In the genomic region with DNA sequence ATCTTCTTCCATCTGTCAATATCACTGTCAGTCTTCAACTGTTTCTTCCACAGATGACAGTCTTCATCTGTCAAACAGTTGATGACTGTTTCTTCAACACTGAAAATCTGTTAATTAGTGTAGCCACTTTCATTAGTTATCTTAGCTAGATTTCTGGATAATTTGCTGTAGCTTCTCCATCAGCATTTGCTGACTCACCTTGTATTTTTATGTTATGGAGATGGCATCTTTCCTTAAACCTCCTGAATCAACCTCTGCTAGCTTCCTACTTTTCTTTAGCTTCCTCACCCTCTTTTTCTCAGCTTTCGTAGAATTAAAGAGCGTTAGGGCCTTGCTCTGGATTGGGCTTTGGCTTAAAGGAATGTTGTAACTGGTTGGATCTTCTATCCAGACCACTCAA, we compare ENCODE assay signal across 27 cellular contexts. TPM values are rescaled to one million over a fixed set of nuclear protein-coding genes. Genes with fewer than 3 reads are reported as not detected.
DNase-seq lines count a peak whose midpoint lies in the region; ATAC-seq and TF ChIP-seq lines count a peak whose summit lies in the region.
"Had no signal": no experiment of that assay in that cellular context is flagged by ENCODE, and none has a peak within 500 bp of the region (broad histone marks: within the 10 kb centered on the region; RNA-seq: fewer than 3 reads in every experiment).

No MANE protein-coding gene starts in this region.

- no peak overlapping the region for H3K4ac ChIP-seq in mesenchymal stem cell (ENCODE audit: low read depth in 1 of 2, low read length in 2 of 2)

- H4K91ac ChIP-seq in mesenchymal stem cell (ENCODE audit: low read length) = no peak overlapping the region

- peak overlapping the region; percentile 97 for H3K27ac Mint-ChIP-seq in activated T-cell treated with anti-CD3 and anti-CD28 coated beads, Interleukin-2, amount 50 U/mL, for 24 hours
- H3K27ac Mint-ChIP-seq in activated T-helper 1 cell treated with anti-CD3 and anti-CD28 coated beads, Interleukin-12 subunit alpha, Interleukin-12 subunit beta, Interleukin-2, Interleukin-4 antibody, amounts not matched to agents 30 ng/mL and 10 ng/mL and 1 ng/mL, durations not matched to agents 14 hours and 24 hours and 36 hours = peak overlapping the region; percentile 29
- H3K27ac Mint-ChIP-seq: immature natural killer cell had no signal

- ATAC-seq in HG03139 (IDR thresholded peaks at IDR 0.05; ENCODE audit: unreplicated experiment) (no peak), HG02970 (IDR thresholded peaks at IDR 0.05; ENCODE audit: low FRiP score, unreplicated experiment) (no peak)
- ATAC-seq: effector memory CD8-positive, alpha-beta T cell; esophagus mucosa; HepG2 had no signal

- H3K36me3 Mint-ChIP-seq in activated T-cell treated with anti-CD3 and anti-CD28 coated beads, Interleukin-2, amount 50 U/mL, for 24 hours (ENCODE audit: low read depth) = peaks cover 56% of the 10 kb centered on the region
- H3K36me3 Mint-ChIP-seq in activated T-helper 1 cell treated with anti-CD3 and anti-CD28 coated beads, Interleukin-12 subunit alpha, Interleukin-12 subunit beta, Interleukin-2, Interleukin-4 antibody, amounts not matched to agents 30 ng/mL and 10 ng/mL and 1 ng/mL, durations not matched to agents 14 hours and 24 hours and 36 hours (ENCODE audit: low read depth) = peaks cover 14% of the 10 kb centered on the region

- no peak overlapping the region for H2BK120ac ChIP-seq in mesenchymal stem cell (ENCODE audit: low read depth, low read length)

- no peak for TF ChIP-seq CTCF in tibial artery (IDR thresholded peaks at IDR 0.05)

- H3K27me3 Mint-ChIP-seq in activated T-cell treated with anti-CD3 and anti-CD28 coated beads, Interleukin-2, amount 50 U/mL, for 24 hours = no peaks in the 10 kb centered on the region
- no peaks in the 10 kb centered on the region for H3K27me3 Mint-ChIP-seq in activated T-helper 1 cell treated with anti-CD3 and anti-CD28 coated beads, Interleukin-12 subunit alpha, Interleukin-12 subunit beta, Interleukin-2, Interleukin-4 antibody, amounts not matched to agents 30 ng/mL and 10 ng/mL and 1 ng/mL, durations not matched to agents 14 hours and 24 hours and 36 hours (ENCODE audit: insufficient read depth)
- H3K27me3 Mint-ChIP-seq: effector memory CD8-positive, alpha-beta T cell; naive B cell had no signal

- DNase-seq in activated T-cell treated with anti-CD3 and anti-CD28 coated beads, Interleukin-2, amount 50 U/mL, for 24 hours = no peak
- DNase-seq in activated T-cell treated with anti-CD3 and anti-CD28 coated beads for 4 hours (no peak), mesenchymal stem cell (no peak), tibial artery (no peak)
- no peak for DNase-seq in activated T-helper 1 cell treated with anti-CD3 and anti-CD28 coated beads, Interleukin-12 subunit alpha, Interleukin-12 subunit beta, Interleukin-2, Interleukin-4 antibody, amounts not matched to agents 30 ng/mL and 10 ng/mL and 1 ng/mL, durations not matched to agents 14 hours and 24 hours and 36 hours (ENCODE audit: low spot score)
- DNase-seq: ACHN; activated CD4-positive, alpha-beta T cell treated with anti-CD3 and anti-CD28 coated beads, Interleukin-2, amount 50 U/mL, for 1 hour; amygdala; Caco-2; colonic mucosa; effector memory CD8-positive, alpha-beta T cell; immature natural killer cell; naive B cell; NCI-H1092; NCI-H187 treated with DMSO at 0.1 percent for 48 hours; NCI-H524 treated with DMSO at 0.1 percent for 48 hours; retina had no signal

- H3K79me1 ChIP-seq in mesenchymal stem cell (replicated peaks; ENCODE audit: low read length, poor library complexity, severe bottlenecking) = peaks cover 18% of the 10 kb centered on the region

- no peaks in the 10 kb centered on the region for H3K9me3 Mint-ChIP-seq in activated T-cell treated with anti-CD3 and anti-CD28 coated beads, Interleukin-2, amount 50 U/mL, for 24 hours
- no peaks in the 10 kb centered on the region for H3K9me3 Mint-ChIP-seq in activated T-helper 1 cell treated with anti-CD3 and anti-CD28 coated beads, Interleukin-12 subunit alpha, Interleukin-12 subunit beta, Interleukin-2, Interleukin-4 antibody, amounts not matched to agents 30 ng/mL and 10 ng/mL and 1 ng/mL, durations not matched to agents 14 hours and 24 hours and 36 hours
- H3K9me3 Mint-ChIP-seq: effector memory CD8-positive, alpha-beta T cell; immature natural killer cell; naive B cell had no signal

- peak overlapping the region; percentile 42 for H3K4me3 Mint-ChIP-seq in activated T-cell treated with anti-CD3 and anti-CD28 coated beads, Interleukin-2, amount 50 U/mL, for 24 hours
- H3K4me3 Mint-ChIP-seq in activated T-helper 1 cell treated with anti-CD3 and anti-CD28 coated beads, Interleukin-12 subunit alpha, Interleukin-12 subunit beta, Interleukin-2, Interleukin-4 antibody, amounts not matched to agents 30 ng/mL and 10 ng/mL and 1 ng/mL, durations not matched to agents 14 hours and 24 hours and 36 hours = peak overlapping the region; percentile 8
- H3K4me3 Mint-ChIP-seq: effector memory CD8-positive, alpha-beta T cell; immature natural killer cell; naive B cell had no signal

- H3K9ac ChIP-seq in HUES48 (ENCODE audit: low read depth, low read length) (no peak overlapping the region), mesenchymal stem cell (ENCODE audit: low read length) (peak overlapping the region; percentile 17)

- H3K4me3 ChIP-seq in HUES48 (ENCODE audit: low read depth, low read length) = no peak overlapping the region
- no peak overlapping the region for H3K4me3 ChIP-seq in mesenchymal stem cell (ENCODE audit: insufficient read depth in 1 of 2, low read depth in 1 of 2, low read length in 2 of 2)
- H3K4me3 ChIP-seq in tibial artery = no peak overlapping the region
- H3K4me3 ChIP-seq: breast epithelium, colonic mucosa, SJSA1, suprapubic skin had no signal

- H3K27me3 ChIP-seq in HUES48 (ENCODE audit: control insufficient read depth, insufficient read depth, low read length) (no peaks in the 10 kb centered on the region), mesenchymal stem cell (ENCODE audit: control insufficient read depth in 1 of 2, insufficient read depth in 1 of 2, low read length in 2 of 2) (no peaks in the 10 kb centered on the region), tibial artery (no peaks in the 10 kb centered on the region)
- H3K27me3 ChIP-seq: breast epithelium, colonic mucosa, foreskin keratinocyte, SJSA1, suprapubic skin had no signal

- H3K27ac ChIP-seq in HUES48 (ENCODE audit: low read depth, low read length) (peak overlapping the region; percentile 7), mesenchymal stem cell (ENCODE audit: low read length, poor library complexity, severe bottlenecking) (no peak overlapping the region), tibial artery (no peak overlapping the region)
- H3K27ac ChIP-seq: breast epithelium, colonic mucosa, foreskin keratinocyte, HL-60, SJSA1, suprapubic skin had no signal

- H2BK12ac ChIP-seq in mesenchymal stem cell (ENCODE audit: low read length in 2 of 2) = no peak overlapping the region

- no peak overlapping the region for H3K14ac ChIP-seq in mesenchymal stem cell (ENCODE audit: low read length in 2 of 2)

- no peak overlapping the region for H4K8ac ChIP-seq in mesenchymal stem cell (ENCODE audit: low read length)

- H3K36me3 ChIP-seq in HUES48 (ENCODE audit: control insufficient read depth, insufficient read depth, low read length) (peaks cover 19% of the 10 kb centered on the region), mesenchymal stem cell (ENCODE audit: control insufficient read depth in 1 of 2, insufficient read depth in 2 of 2, low read depth in 1 of 2, low read length in 2 of 2) (peaks cover 0 to 96% of the 10 kb centered on the region in 2 experiments), tibial artery (peaks cover 20 to 48% (median 36%) of the 10 kb centered on the region in 3 donors)
- H3K36me3 ChIP-seq: breast epithelium, colonic mucosa had no signal

- H3K18ac ChIP-seq in mesenchymal stem cell (ENCODE audit: low read depth in 1 of 2, low read length in 2 of 2) = no peak overlapping the region

- H2AK5ac ChIP-seq in mesenchymal stem cell (ENCODE audit: low read length, severe bottlenecking) = no peak overlapping the region

- intact Hi-C loops in activated T-helper 1 cell treated with anti-CD3 and anti-CD28 coated beads, Interleukin-12 subunit alpha, Interleukin-12 subunit beta, Interleukin-2, Interleukin-4 antibody, amounts not matched to agents 30 ng/mL and 10 ng/mL and 1 ng/mL, durations not matched to agents 14 hours and 24 hours and 36 hours (cut with micrococcal nuclease) = loop anchor here (1.0 to 2.0 kb wide), 6 partner anchors 25 to 217 kb away; partner anchors contain the start of gene USP53
- intact Hi-C loops in tibial artery (cut with DNase I; ENCODE audit: low total_unique reads) = no loop called here

- no peak overlapping the region for H2AFZ ChIP-seq in mesenchymal stem cell (ENCODE audit: low read depth, low read length)

- no peak overlapping the region for H2BK5ac ChIP-seq in mesenchymal stem cell (ENCODE audit: low read depth, low read length, poor library complexity, severe bottlenecking)

- no peak overlapping the region for H2BK15ac ChIP-seq in mesenchymal stem cell (ENCODE audit: low read depth, poor library complexity, severe bottlenecking)

- H3K9me3 ChIP-seq in HUES48 (ENCODE audit: control insufficient read depth, insufficient read depth, low read length) (no peaks in the 10 kb centered on the region), mesenchymal stem cell (ENCODE audit: control insufficient read depth, low read length) (no peaks in the 10 kb centered on the region), tibial artery (no peaks in the 10 kb centered on the region)
- H3K9me3 ChIP-seq: breast epithelium, Caco-2, colonic mucosa, SJSA1, suprapubic skin had no signal

- H3K4me1 Mint-ChIP-seq in activated T-cell treated with anti-CD3 and anti-CD28 coated beads, Interleukin-2, amount 50 U/mL, for 24 hours (ENCODE audit: low read depth) = peaks cover 51% of the 10 kb centered on the region
- H3K4me1 Mint-ChIP-seq in activated T-helper 1 cell treated with anti-CD3 and anti-CD28 coated beads, Interleukin-12 subunit alpha, Interleukin-12 subunit beta, Interleukin-2, Interleukin-4 antibody, amounts not matched to agents 30 ng/mL and 10 ng/mL and 1 ng/mL, durations not matched to agents 14 hours and 24 hours and 36 hours (ENCODE audit: low read depth) = peaks cover 32% of the 10 kb centered on the region

- no peak overlapping the region for H3K23ac ChIP-seq in mesenchymal stem cell (ENCODE audit: low read length in 2 of 2)

- no CpG with 5 or more reads among the region's 2 CpGs for WGBS in mesenchymal stem cell

- H3K4me2 ChIP-seq in mesenchymal stem cell (ENCODE audit: low read length, poor library complexity, severe bottlenecking) = no peak overlapping the region

- peaks cover 45% of the 10 kb centered on the region for H3K4me1 ChIP-seq in HUES48 (ENCODE audit: control insufficient read depth, insufficient read depth, low read length)
- no peaks in the 10 kb centered on the region for H3K4me1 ChIP-seq in mesenchymal stem cell (ENCODE audit: control insufficient read depth, insufficient read depth, low read depth, low read length)
- H3K4me1 ChIP-seq in tibial artery = peaks cover 0 to 38% (median 0%) of the 10 kb centered on the region in 4 donors
- H3K4me1 ChIP-seq: breast epithelium, Caco-2, colonic mucosa had no signal

RNA-seq across cellular contexts. Expression of gene USP53, which starts 25.1 kb away (rescaled TPM):
- 6.1 and 8.5 TPM in 2 replicates for total RNA-seq in activated T-helper 1 cell treated with anti-CD3 and anti-CD28 coated beads, Interleukin-12 subunit alpha, Interleukin-12 subunit beta, Interleukin-2, Interleukin-4 antibody, amounts not matched to agents 30 ng/mL and 10 ng/mL and 1 ng/mL, durations not matched to agents 14 hours and 24 hours and 36 hours
- 17.7 TPM for polyA plus RNA-seq in mesenchymal stem cell (2013, experiment 1 of 2)
- 17.4 TPM for polyA plus RNA-seq in mesenchymal stem cell (2013, experiment 2 of 2)
